Comparison of ENCODE assay signal across 1 cellular context in the genomic region with DNA sequence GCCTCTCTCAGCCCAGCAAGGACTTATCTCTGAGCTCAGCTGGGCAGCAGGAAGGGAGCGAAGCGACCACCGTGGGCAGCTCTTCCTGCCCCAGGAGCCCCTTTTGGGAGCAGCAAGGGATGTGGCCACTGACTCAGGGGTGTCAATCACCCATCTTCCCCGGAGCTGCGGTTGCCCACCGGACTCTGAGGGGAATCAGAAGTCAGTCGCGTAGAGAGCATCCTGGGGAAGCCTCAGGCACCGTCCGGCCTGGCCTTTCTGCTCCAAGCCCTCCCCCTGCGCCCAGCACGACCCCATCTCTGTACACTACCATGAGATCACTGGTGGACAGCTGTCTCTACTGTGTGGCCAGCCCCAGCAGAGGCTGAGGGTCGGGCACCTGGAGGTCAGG.
TF ChIP-seq lines count a peak whose summit lies in the region.

No MANE protein-coding gene starts in this region.

TF ChIP-seq in GM23338, 12 proteins besides CTCF, POLR2A, EP300 and RAD21:
- no peak for TF ChIP-seq POLR2AphosphoS5 (IDR thresholded peaks at IDR 0.05; ENCODE audit: low read depth)
- TF ChIP-seq ZNF331 (CRISPR knock-in tag; IDR thresholded peaks at IDR 0.05; ENCODE audit: low read depth) = no peak
- TF ChIP-seq, protein P1, sequence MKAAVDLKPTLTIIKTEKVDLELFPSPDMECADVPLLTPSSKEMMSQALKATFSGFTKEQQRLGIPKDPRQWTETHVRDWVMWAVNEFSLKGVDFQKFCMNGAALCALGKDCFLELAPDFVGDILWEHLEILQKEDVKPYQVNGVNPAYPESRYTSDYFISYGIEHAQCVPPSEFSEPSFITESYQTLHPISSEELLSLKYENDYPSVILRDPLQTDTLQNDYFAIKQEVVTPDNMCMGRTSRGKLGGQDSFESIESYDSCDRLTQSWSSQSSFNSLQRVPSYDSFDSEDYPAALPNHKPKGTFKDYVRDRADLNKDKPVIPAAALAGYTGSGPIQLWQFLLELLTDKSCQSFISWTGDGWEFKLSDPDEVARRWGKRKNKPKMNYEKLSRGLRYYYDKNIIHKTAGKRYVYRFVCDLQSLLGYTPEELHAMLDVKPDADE (IDR thresholded peaks at IDR 0.05) = no peak
- TF ChIP-seq NANOG (IDR thresholded peaks at IDR 0.05; ENCODE audit: borderline replicate concordance) = no peak
- TF ChIP-seq EZH2 (IDR thresholded peaks at IDR 0.05; ENCODE audit: low read depth, unreplicated experiment) = no peak
- TF ChIP-seq, protein P2, sequence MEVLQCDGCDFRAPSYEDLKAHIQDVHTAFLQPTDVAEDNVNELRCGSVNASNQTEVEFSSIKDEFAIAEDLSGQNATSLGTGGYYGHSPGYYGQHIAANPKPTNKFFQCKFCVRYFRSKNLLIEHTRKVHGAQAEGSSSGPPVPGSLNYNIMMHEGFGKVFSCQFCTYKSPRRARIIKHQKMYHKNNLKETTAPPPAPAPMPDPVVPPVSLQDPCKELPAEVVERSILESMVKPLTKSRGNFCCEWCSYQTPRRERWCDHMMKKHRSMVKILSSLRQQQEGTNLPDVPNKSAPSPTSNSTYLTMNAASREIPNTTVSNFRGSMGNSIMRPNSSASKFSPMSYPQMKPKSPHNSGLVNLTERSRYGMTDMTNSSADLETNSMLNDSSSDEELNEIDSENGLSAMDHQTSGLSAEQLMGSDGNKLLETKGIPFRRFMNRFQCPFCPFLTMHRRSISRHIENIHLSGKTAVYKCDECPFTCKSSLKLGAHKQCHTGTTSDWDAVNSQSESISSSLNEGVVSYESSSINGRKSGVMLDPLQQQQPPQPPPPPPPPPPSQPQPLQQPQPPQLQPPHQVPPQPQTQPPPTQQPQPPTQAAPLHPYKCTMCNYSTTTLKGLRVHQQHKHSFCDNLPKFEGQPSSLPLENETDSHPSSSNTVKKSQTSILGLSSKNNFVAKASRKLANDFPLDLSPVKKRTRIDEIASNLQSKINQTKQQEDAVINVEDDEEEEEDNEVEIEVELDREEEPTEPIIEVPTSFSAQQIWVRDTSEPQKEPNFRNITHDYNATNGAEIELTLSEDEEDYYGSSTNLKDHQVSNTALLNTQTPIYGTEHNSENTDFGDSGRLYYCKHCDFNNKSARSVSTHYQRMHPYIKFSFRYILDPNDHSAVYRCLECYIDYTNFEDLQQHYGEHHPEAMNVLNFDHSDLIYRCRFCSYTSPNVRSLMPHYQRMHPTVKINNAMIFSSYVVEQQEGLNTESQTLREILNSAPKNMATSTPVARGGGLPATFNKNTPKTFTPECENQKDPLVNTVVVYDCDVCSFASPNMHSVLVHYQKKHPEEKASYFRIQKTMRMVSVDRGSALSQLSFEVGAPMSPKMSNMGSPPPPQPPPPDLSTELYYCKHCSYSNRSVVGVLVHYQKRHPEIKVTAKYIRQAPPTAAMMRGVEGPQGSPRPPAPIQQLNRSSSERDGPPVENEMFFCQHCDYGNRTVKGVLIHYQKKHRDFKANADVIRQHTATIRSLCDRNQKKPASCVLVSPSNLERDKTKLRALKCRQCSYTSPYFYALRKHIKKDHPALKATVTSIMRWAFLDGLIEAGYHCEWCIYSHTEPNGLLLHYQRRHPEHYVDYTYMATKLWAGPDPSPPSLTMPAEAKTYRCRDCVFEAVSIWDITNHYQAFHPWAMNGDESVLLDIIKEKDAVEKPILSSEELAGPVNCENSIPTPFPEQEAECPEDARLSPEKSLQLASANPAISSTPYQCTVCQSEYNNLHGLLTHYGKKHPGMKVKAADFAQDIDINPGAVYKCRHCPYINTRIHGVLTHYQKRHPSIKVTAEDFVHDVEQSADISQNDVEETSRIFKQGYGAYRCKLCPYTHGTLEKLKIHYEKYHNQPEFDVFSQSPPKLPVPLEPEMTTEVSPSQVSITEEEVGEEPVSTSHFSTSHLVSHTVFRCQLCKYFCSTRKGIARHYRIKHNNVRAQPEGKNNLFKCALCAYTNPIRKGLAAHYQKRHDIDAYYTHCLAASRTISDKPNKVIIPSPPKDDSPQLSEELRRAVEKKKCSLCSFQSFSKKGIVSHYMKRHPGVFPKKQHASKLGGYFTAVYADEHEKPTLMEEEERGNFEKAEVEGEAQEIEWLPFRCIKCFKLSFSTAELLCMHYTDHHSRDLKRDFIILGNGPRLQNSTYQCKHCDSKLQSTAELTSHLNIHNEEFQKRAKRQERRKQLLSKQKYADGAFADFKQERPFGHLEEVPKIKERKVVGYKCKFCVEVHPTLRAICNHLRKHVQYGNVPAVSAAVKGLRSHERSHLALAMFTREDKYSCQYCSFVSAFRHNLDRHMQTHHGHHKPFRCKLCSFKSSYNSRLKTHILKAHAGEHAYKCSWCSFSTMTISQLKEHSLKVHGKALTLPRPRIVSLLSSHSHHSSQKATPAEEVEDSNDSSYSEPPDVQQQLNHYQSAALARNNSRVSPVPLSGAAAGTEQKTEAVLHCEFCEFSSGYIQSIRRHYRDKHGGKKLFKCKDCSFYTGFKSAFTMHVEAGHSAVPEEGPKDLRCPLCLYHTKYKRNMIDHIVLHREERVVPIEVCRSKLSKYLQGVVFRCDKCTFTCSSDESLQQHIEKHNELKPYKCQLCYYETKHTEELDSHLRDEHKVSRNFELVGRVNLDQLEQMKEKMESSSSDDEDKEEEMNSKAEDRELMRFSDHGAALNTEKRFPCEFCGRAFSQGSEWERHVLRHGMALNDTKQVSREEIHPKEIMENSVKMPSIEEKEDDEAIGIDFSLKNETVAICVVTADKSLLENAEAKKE (CRISPR knock-in tag; IDR thresholded peaks at IDR 0.05) = no peak
- no peak for TF ChIP-seq STAT1 (IDR thresholded peaks at IDR 0.05; ENCODE audit: unreplicated experiment)
- TF ChIP-seq JUNB (IDR thresholded peaks at IDR 0.05; ENCODE audit: unreplicated experiment) = no peak
- TF ChIP-seq EZH2phosphoT487 (IDR thresholded peaks at IDR 0.05; ENCODE audit: unreplicated experiment) = no peak
- TF ChIP-seq CREB1 (CRISPR knock-in tag; IDR thresholded peaks at IDR 0.05; ENCODE audit: low read depth) = no peak
- TF ChIP-seq ZNF114 (CRISPR knock-in tag; IDR thresholded peaks at IDR 0.05) = no peak
- TF ChIP-seq, protein P3, sequence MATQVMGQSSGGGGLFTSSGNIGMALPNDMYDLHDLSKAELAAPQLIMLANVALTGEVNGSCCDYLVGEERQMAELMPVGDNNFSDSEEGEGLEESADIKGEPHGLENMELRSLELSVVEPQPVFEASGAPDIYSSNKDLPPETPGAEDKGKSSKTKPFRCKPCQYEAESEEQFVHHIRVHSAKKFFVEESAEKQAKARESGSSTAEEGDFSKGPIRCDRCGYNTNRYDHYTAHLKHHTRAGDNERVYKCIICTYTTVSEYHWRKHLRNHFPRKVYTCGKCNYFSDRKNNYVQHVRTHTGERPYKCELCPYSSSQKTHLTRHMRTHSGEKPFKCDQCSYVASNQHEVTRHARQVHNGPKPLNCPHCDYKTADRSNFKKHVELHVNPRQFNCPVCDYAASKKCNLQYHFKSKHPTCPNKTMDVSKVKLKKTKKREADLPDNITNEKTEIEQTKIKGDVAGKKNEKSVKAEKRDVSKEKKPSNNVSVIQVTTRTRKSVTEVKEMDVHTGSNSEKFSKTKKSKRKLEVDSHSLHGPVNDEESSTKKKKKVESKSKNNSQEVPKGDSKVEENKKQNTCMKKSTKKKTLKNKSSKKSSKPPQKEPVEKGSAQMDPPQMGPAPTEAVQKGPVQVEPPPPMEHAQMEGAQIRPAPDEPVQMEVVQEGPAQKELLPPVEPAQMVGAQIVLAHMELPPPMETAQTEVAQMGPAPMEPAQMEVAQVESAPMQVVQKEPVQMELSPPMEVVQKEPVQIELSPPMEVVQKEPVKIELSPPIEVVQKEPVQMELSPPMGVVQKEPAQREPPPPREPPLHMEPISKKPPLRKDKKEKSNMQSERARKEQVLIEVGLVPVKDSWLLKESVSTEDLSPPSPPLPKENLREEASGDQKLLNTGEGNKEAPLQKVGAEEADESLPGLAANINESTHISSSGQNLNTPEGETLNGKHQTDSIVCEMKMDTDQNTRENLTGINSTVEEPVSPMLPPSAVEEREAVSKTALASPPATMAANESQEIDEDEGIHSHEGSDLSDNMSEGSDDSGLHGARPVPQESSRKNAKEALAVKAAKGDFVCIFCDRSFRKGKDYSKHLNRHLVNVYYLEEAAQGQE (IDR thresholded peaks at IDR 0.05; ENCODE audit: unreplicated experiment) = no peak
